Comparison of ENCODE assay signal across 9 cellular contexts in the genomic region with DNA sequence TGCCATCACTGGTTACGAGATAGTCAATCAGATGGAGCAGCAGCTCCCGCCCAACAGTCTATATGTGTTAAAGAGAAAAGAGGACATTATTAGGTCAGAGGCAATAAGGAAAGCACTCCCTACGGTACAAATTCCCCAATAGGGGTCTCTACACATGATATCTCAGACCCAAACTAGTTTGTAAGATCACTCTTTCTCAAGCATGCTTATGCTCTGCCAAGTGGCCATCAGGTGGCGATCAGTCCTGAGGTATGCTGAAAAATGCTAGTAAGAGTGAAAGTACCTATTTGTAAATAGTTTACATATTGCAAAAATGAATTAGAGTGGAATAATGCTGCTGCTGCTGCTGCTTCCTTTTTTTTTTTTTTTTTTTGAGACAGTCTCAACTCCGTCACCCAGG.
DNase-seq lines count a peak whose midpoint lies in the region; ATAC-seq, FAIRE-seq and TF ChIP-seq lines count a peak whose summit lies in the region.
"Had no signal": no experiment of that assay in that cellular context is flagged by ENCODE, and none has a peak within 500 bp of the region (broad histone marks: within the 10 kb centered on the region; RNA-seq: fewer than 3 reads in every experiment).

No MANE protein-coding gene starts in this region.

- H3K4me3 ChIP-seq in fibroblast of pulmonary artery (replicated peaks; ENCODE audit: low read depth, low read length) = no peak overlapping the region
- no peak overlapping the region for H3K4me3 ChIP-seq in aorta (ENCODE audit: low read length in 2 of 2)

- H3K9me3 ChIP-seq in aorta (ENCODE audit: control insufficient read depth, low read length) = no peaks in the 10 kb centered on the region

- WGBS in aorta, 2 donors = 71 to 80% methylated on average over 5 of the region's 5 CpGs

- no peak overlapping the region for H3K27ac ChIP-seq in aorta (ENCODE audit: low read depth in 1 of 2, low read length in 2 of 2)

- H3K36me3 ChIP-seq in aorta (ENCODE audit: control insufficient read depth in 1 of 2, insufficient read depth in 2 of 2, low read length in 1 of 2) = no peaks in the 10 kb centered on the region

- ATAC-seq in GM18868 (IDR thresholded peaks at IDR 0.05; ENCODE audit: unreplicated experiment) = peak; percentile 73
- ATAC-seq in aorta (ENCODE audit: low FRiP score) = no peak
- no peak for ATAC-seq in GM18498 (IDR thresholded peaks at IDR 0.05; ENCODE audit: unreplicated experiment)
- ATAC-seq in HG02763 (IDR thresholded peaks at IDR 0.05; ENCODE audit: unreplicated experiment) = no peak

- H3K27me3 ChIP-seq in aorta (ENCODE audit: control insufficient read depth in 1 of 2, insufficient read depth in 2 of 2, low read length in 1 of 2) = no peaks in the 10 kb centered on the region

- H3K4me1 ChIP-seq in aorta (ENCODE audit: control insufficient read depth in 1 of 2, insufficient read depth in 2 of 2, low read length in 2 of 2) = no peaks in the 10 kb centered on the region

- peak; percentile 48 for TF ChIP-seq CTCF in fibroblast of pulmonary artery (IDR thresholded peaks at IDR 0.05; ENCODE audit: low read length, missing control alignments)

- intact Hi-C loops in aorta (cut with DNase I) = no loop called here

- DNase-seq in AML-193 (lab: John Stamatoyannopoulos, UW) (peak; percentile 26 to 50), NAMALWA (ENCODE audit: low spot score) (peak; percentile 76), fibroblast of pulmonary artery (ENCODE audit: low read depth) (peak; percentile 60), urothelium cell line (ENCODE audit: low spot score) (no peak), aorta (no peak)
- DNase-seq: hippocampal formation had no signal

- FAIRE-seq in urothelium cell line (lab: Jason Lieb, UNC) = no peak

Comparison
In these comparisons a context has a peak if more than half of its experiments do, and no peak if none do; other contexts are left out.
1. DNase-seq: peak in AML-193 (2 of 2), NAMALWA (single experiment) and fibroblast of pulmonary artery (single experiment); none in urothelium cell line (single experiment) and aorta (0 of 2).